Comparison of ENCODE assay signal across 8 cellular contexts in genomic region chr2:138829326-138829725, GRCh38. TPM values are rescaled to one million over a fixed set of nuclear protein-coding genes. Genes with fewer than 3 reads are reported as not detected.
DNase-seq lines count a peak whose midpoint lies in the region; ATAC-seq and TF ChIP-seq lines count a peak whose summit lies in the region.
"Had no signal": no experiment of that assay in that cellular context is flagged by ENCODE, and none has a peak within 500 bp of the region (broad histone marks: within the 10 kb centered on the region; RNA-seq: fewer than 3 reads in every experiment).

No MANE protein-coding gene starts in this region.

- intact Hi-C loops in prostate gland (cut with DNase I) = loop anchor here (5.0 kb wide), 1 partner anchor 917 kb away; no protein-coding TSS in a partner anchor

- no peaks in the 10 kb centered on the region for H3K36me3 Mint-ChIP-seq in endothelial cell (ENCODE audit: low read depth, unreplicated experiment)

- 49% methylated on average over 2 of the region's 2 CpGs for WGBS in prostate gland

- no peaks in the 10 kb centered on the region for H3K36me3 ChIP-seq in GM06990 (ENCODE audit: control insufficient read depth, insufficient read depth, low read length)
- no peaks in the 10 kb centered on the region for H3K36me3 ChIP-seq in Karpas-422 (ENCODE audit: insufficient read depth, low read length)
- no peaks in the 10 kb centered on the region for H3K36me3 ChIP-seq in prostate gland

- H3K9me3 ChIP-seq in Karpas-422 (ENCODE audit: low read length) (no peaks in the 10 kb centered on the region), prostate gland (no peaks in the 10 kb centered on the region)

- TF ChIP-seq POLR2A in prostate gland (IDR thresholded peaks at IDR 0.05) = no peak

- no peaks in the 10 kb centered on the region for H4K20me1 ChIP-seq in Karpas-422 (ENCODE audit: insufficient read depth, low read depth, low read length)

- H3K27me3 ChIP-seq in GM06990 (replicated peaks; ENCODE audit: control insufficient read depth, insufficient read depth, low read length) = no peaks in the 10 kb centered on the region
- H3K27me3 ChIP-seq in Karpas-422 (ENCODE audit: low read length) = no peaks in the 10 kb centered on the region; the same call in 1 of the 2 replicates
- no peaks in the 10 kb centered on the region for H3K27me3 ChIP-seq in prostate gland (replicated peaks; ENCODE audit: insufficient read depth)

- ATAC-seq in GM21367 (IDR thresholded peaks at IDR 0.05; ENCODE audit: unreplicated experiment) (peak; percentile 48), SK-N-SH treated with all-trans-retinoic acid at 6 μM for 48 hours (peak; percentile 78), GM18861 (IDR thresholded peaks at IDR 0.05; ENCODE audit: unreplicated experiment) (no peak)

- H3K9me2 ChIP-seq in Karpas-422 (replicated peaks; ENCODE audit: insufficient read depth, low read length) = no peaks in the 10 kb centered on the region

- no peak overlapping the region for H2AFZ ChIP-seq in Karpas-422 (ENCODE audit: low read length)

- TF ChIP-seq CTCF in GM06990 (IDR thresholded peaks at IDR 0.05; ENCODE audit: insufficient read depth, low read length, poor library complexity, severe bottlenecking) (peak; percentile 55), endothelial cell (IDR thresholded peaks at IDR 0.05; ENCODE audit: unreplicated experiment) (peak; percentile 33), prostate gland (IDR thresholded peaks at IDR 0.05) (peak in 1 of 4 experiments; percentile 14)

- H3K27me3 Mint-ChIP-seq in endothelial cell (ENCODE audit: unreplicated experiment) = peaks cover 1% of the 10 kb centered on the region

- H3K4me2 ChIP-seq in Karpas-422 (ENCODE audit: low read depth, low read length, poor library complexity, severe bottlenecking) = no peak overlapping the region

- H3K9me3 Mint-ChIP-seq in endothelial cell (ENCODE audit: unreplicated experiment) = no peaks in the 10 kb centered on the region
- H3K9me3 Mint-ChIP-seq: activated B cell treated with CpG ODN at 0.5 μM for 24 hours had no signal

- no peak overlapping the region for H3K9ac ChIP-seq in Karpas-422 (ENCODE audit: low read length)

- no peak overlapping the region for H3K4me3 Mint-ChIP-seq in endothelial cell (ENCODE audit: unreplicated experiment)
- H3K4me3 Mint-ChIP-seq: activated B cell treated with CpG ODN at 0.5 μM for 24 hours had no signal

- H3K27ac ChIP-seq in Karpas-422 (ENCODE audit: low read length) (no peak overlapping the region), prostate gland (no peak overlapping the region)

- no peaks in the 10 kb centered on the region for H3K79me2 ChIP-seq in Karpas-422 (ENCODE audit: low read length)

- no peaks in the 10 kb centered on the region for H3K4me1 ChIP-seq in Karpas-422 (ENCODE audit: low read length)
- no peaks in the 10 kb centered on the region for H3K4me1 ChIP-seq in prostate gland (replicated peaks)

- H3K4me1 Mint-ChIP-seq in endothelial cell (ENCODE audit: unreplicated experiment) = peaks cover 4% of the 10 kb centered on the region
- H3K4me1 Mint-ChIP-seq: activated B cell treated with CpG ODN at 0.5 μM for 24 hours had no signal

- H3K4me3 ChIP-seq in GM06990 (replicated peaks; ENCODE audit: low read depth, low read length) = no peak overlapping the region
- H3K4me3 ChIP-seq in Karpas-422 (ENCODE audit: low read length) = no peak overlapping the region
- H3K4me3 ChIP-seq in prostate gland = no peak overlapping the region

- DNase-seq in GM06990 (ENCODE audit: extremely low read depth, insufficient read length) (no peak), Karpas-422 (peak; percentile 71), endothelial cell (ENCODE audit: low spot score) (peak; percentile 74), prostate gland (ENCODE audit: low spot score) (peak; percentile 32)
- DNase-seq: activated B cell treated with CpG ODN at 0.5 μM for 24 hours had no signal

- no peak overlapping the region for H3K27ac Mint-ChIP-seq in endothelial cell (ENCODE audit: unreplicated experiment)
- H3K27ac Mint-ChIP-seq: activated B cell treated with CpG ODN at 0.5 μM for 24 hours had no signal

TF ChIP-seq in SK-N-SH treated with all-trans-retinoic acid at 6 μM for 48 hours, 23 proteins besides CTCF, POLR2A, EP300 and RAD21:
- TF ChIP-seq TOX (CRISPR knock-in tag; IDR thresholded peaks at IDR 0.05; ENCODE audit: borderline replicate concordance) = no peak
TF ChIP-seq in SK-N-SH treated with all-trans-retinoic acid at 6 μM for 48 hours: peak in this region for 0.

RNA-seq across cellular contexts. Expression of gene NXPH2, which starts 49.1 kb away (rescaled TPM):
- not detected in 2 replicates for total RNA-seq in Karpas-422 (2014; rRNA removed; shearing (Covaris generic); ENCODE audit: low replicate concordance)
- 3.4 TPM for total RNA-seq in endothelial cell (ENCODE audit: unreplicated experiment)
- total RNA-seq in prostate gland = not detected
- total RNA-seq: activated B cell treated with CpG ODN at 0.5 μM for 24 hours had no signal
